Comparison of ENCODE assay signal across 25 cellular contexts in genomic region chr4:174517502-174517901, GRCh38. TPM values are rescaled to one million over a fixed set of nuclear protein-coding genes. Genes with fewer than 3 reads are reported as not detected.
"Had no signal": no experiment of that assay in that cellular context is flagged by ENCODE, and none has a peak within 500 bp of the region (broad histone marks: within the 10 kb centered on the region; RNA-seq: fewer than 3 reads in every experiment).

No MANE protein-coding gene starts in this region.

- H3K27ac Mint-ChIP-seq: activated CD4-positive, alpha-beta memory T cell treated with anti-CD3 and anti-CD28 coated beads for 36 hours; activated naive CD8-positive, alpha-beta T cell treated with anti-CD3 and anti-CD28 coated beads for 36 hours had no signal

- H3K36me3 Mint-ChIP-seq: activated CD4-positive, alpha-beta memory T cell treated with anti-CD3 and anti-CD28 coated beads for 36 hours; natural killer cell treated with Interleukin-12 subunit alpha and Interleukin-12 subunit beta and Interleukin-15 and Interleukin-18, amount 100 ng/mL, for 72 hours had no signal

- H3K4me3 Mint-ChIP-seq: activated CD4-positive, alpha-beta memory T cell treated with anti-CD3 and anti-CD28 coated beads for 36 hours; activated naive CD8-positive, alpha-beta T cell treated with anti-CD3 and anti-CD28 coated beads for 36 hours; central memory CD8-positive, alpha-beta T cell; natural killer cell treated with Interleukin-12 subunit alpha and Interleukin-12 subunit beta and Interleukin-15 and Interleukin-18, amount 100 ng/mL, for 72 hours had no signal

- H3K9me3 ChIP-seq: breast epithelium, left lung, neutrophil, ovary, prostate gland, upper lobe of right lung had no signal

- H3K27me3 ChIP-seq: breast epithelium, ovary, upper lobe of right lung had no signal

- H3K4me1 ChIP-seq: breast epithelium, prostate gland had no signal

- H3K36me3 ChIP-seq: breast epithelium, left lung, neutrophil, ovary, prostate gland, upper lobe of right lung had no signal

- H3K27ac ChIP-seq: breast epithelium, left lung, neutrophil, ovary, prostate gland, upper lobe of right lung had no signal

- ATAC-seq: left lung; natural killer cell treated with Interleukin-12 subunit alpha and Interleukin-12 subunit beta and Interleukin-15 and Interleukin-18, amount 100 ng/mL, for 72 hours; stimulated activated naive CD8-positive, alpha-beta T cell treated with anti-CD3 and anti-CD28 coated beads, Interleukin-15, Interleukin-2, amounts not matched to agents 100 U/mL and 50 U/mL, for 24 hours; upper lobe of right lung had no signal

- FAIRE-seq: colon, frontal cortex had no signal

- DNase-seq: activated CD4-positive, alpha-beta memory T cell treated with anti-CD3 and anti-CD28 coated beads for 36 hours; activated CD4-positive, alpha-beta T cell treated with anti-CD3 and anti-CD28 coated beads for 48 hours; activated naive CD4-positive, alpha-beta T cell treated with Interleukin-2 at 50 U/mL for 16 hours; activated naive CD8-positive, alpha-beta T cell treated with anti-CD3 and anti-CD28 coated beads for 36 hours; activated T-cell treated with anti-CD3 and anti-CD28 coated beads, Interleukin-2, amount 50 U/mL, for 48 hours; amniotic stem cell; effector memory CD4-positive, alpha-beta T cell; glutamatergic neuron; hippocampal formation; kidney glomerular epithelial cell; left lung; midbrain; ovary; stimulated activated CD4-positive, alpha-beta T cell treated with anti-CD3 and anti-CD28 coated beads, Interleukin-4, amount 100 ng/mL, for 24 hours; stimulated activated naive CD8-positive, alpha-beta T cell treated with anti-CD3 and anti-CD28 coated beads, Interleukin-15, Interleukin-2, amounts not matched to agents 100 U/mL and 50 U/mL, for 24 hours; T-helper 9 cell; upper lobe of right lung had no signal

- H3K4me1 Mint-ChIP-seq: central memory CD8-positive, alpha-beta T cell had no signal

- H3K4me3 ChIP-seq: breast epithelium, left lung, ovary, prostate gland, upper lobe of right lung had no signal

- H3K9me3 Mint-ChIP-seq: activated CD4-positive, alpha-beta memory T cell treated with anti-CD3 and anti-CD28 coated beads for 36 hours; activated naive CD8-positive, alpha-beta T cell treated with anti-CD3 and anti-CD28 coated beads for 36 hours had no signal

RNA-seq across cellular contexts. Expression of gene HPGD, which starts 4.8 kb away (rescaled TPM):
- total RNA-seq: dermis microvascular lymphatic vessel endothelial cell had no signal
